ENCODE assay signal across 1 cellular context in the genomic region with DNA sequence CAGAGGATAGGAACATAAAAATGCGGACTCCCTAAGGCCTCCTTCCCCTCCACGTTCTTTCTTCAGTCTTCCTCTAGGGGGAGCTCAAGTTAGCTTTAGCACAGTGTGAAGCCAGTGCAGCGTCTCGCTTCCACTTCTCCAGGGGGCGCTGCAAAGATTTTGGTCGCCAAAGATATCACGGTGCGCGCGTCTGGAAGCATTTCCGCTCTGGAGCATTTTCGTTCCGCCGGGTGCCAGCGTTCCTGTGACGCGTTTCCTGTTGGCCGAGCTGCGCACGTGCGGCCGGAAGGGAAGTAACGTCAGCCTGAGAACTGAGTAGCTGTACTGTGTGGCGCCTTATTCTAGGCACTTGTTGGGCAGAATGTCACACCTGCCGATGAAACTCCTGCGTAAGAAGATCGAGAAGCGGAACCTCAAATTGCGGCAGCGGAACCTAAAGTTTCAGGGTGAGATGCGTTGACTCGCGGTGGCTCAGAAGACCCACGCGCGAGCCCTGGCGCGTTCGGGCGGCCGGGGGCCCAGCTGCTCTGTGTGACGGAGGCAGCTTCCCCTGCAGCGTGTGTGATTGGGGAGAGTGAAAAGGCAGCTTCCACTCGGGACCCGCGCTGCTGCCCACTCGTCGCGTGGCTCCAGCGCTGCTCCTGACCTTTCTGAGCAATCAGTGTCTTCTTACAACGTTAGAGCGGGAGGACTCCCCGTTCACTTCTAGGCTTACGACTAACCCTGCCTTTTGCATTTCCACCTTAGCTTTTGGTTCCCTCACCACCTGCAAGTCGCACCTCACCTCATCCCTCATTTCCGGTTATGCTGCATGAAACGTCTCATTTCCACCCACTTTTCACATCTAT.
TF ChIP-seq lines count a peak whose summit lies in the region.

Gene DDX18 (plus strand): TSS at position 275 of the 848 bp plus-strand sequence. CDS start 87 bp downstream, at position 362.

TF ChIP-seq in HEK293, 187 proteins besides CTCF, POLR2A, EP300 and RAD21 (continued from another document and continues in another):
- TF ChIP-seq, protein P1, sequence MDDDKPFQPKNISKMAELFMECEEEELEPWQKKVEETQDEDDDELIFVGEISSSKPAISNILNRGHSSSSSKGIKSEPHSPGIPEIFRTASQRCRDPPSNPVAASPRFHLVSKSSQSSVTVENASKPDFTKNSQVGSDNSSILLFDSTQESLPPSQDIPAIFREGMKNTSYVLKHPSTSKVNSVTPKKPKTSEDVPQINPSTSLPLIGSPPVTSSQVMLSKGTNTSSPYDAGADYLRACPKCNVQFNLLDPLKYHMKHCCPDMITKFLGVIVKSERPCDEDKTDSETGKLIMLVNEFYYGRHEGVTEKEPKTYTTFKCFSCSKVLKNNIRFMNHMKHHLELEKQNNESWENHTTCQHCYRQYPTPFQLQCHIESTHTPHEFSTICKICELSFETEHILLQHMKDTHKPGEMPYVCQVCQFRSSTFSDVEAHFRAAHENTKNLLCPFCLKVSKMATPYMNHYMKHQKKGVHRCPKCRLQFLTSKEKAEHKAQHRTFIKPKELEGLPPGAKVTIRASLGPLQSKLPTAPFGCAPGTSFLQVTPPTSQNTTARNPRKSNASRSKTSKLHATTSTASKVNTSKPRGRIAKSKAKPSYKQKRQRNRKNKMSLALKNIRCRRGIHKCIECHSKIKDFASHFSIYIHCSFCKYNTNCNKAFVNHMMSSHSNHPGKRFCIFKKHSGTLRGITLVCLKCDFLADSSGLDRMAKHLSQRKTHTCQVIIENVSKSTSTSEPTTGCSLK (tag by site-specific recombination; IDR thresholded peaks at IDR 0.05) = no peak
- TF ChIP-seq ZBTB20 (tag by site-specific recombination; IDR thresholded peaks at IDR 0.05) (peak; percentile 12; the same call in 1 of the 2 replicates), ZNF239 (tag by site-specific recombination; IDR thresholded peaks at IDR 0.05) (no peak), ZNF518A (tag by site-specific recombination; conservative IDR thresholded peaks at IDR 0.05; ENCODE audit: low read depth) (peak; percentile 99), ZSCAN23 (tag by site-specific recombination; IDR thresholded peaks at IDR 0.05) (no peak), SP3 (tag by site-specific recombination; IDR thresholded peaks at IDR 0.05) (no peak), ZNF555 (tag by site-specific recombination; conservative IDR thresholded peaks at IDR 0.05) (no peak), ZNF626 (tag by site-specific recombination; IDR thresholded peaks at IDR 0.05) (no peak), ZNF391 (tag by site-specific recombination; IDR thresholded peaks at IDR 0.05; ENCODE audit: borderline replicate concordance, low read depth) (0 out of 2 replicates have a peak, but pooled peaks have one; percentile 27), ZNF280D (tag by site-specific recombination; IDR thresholded peaks at IDR 0.05) (no peak), SP7 (tag by site-specific recombination; IDR thresholded peaks at IDR 0.05) (peak; percentile 80), ZNF146 (tag by site-specific recombination; IDR thresholded peaks at IDR 0.05) (no peak), ZNF571 (tag by site-specific recombination; IDR thresholded peaks at IDR 0.05) (no peak), FEZF1 (tag by site-specific recombination; IDR thresholded peaks at IDR 0.05) (no peak), ZNF24 (tag by site-specific recombination; IDR thresholded peaks at IDR 0.05) (no peak), ZNF449 (tag by site-specific recombination; IDR thresholded peaks at IDR 0.05) (peak; percentile 75), ZNF433 (tag by site-specific recombination; IDR thresholded peaks at IDR 0.05; ENCODE audit: low read depth) (no peak), ZNF501 (tag by site-specific recombination; IDR thresholded peaks at IDR 0.05) (peak; percentile 73; the same call in 1 of the 2 replicates), ZBTB7A (tag by site-specific recombination; IDR thresholded peaks at IDR 0.05; ENCODE audit: low read depth) (no peak)
- TF ChIP-seq, protein P2, sequence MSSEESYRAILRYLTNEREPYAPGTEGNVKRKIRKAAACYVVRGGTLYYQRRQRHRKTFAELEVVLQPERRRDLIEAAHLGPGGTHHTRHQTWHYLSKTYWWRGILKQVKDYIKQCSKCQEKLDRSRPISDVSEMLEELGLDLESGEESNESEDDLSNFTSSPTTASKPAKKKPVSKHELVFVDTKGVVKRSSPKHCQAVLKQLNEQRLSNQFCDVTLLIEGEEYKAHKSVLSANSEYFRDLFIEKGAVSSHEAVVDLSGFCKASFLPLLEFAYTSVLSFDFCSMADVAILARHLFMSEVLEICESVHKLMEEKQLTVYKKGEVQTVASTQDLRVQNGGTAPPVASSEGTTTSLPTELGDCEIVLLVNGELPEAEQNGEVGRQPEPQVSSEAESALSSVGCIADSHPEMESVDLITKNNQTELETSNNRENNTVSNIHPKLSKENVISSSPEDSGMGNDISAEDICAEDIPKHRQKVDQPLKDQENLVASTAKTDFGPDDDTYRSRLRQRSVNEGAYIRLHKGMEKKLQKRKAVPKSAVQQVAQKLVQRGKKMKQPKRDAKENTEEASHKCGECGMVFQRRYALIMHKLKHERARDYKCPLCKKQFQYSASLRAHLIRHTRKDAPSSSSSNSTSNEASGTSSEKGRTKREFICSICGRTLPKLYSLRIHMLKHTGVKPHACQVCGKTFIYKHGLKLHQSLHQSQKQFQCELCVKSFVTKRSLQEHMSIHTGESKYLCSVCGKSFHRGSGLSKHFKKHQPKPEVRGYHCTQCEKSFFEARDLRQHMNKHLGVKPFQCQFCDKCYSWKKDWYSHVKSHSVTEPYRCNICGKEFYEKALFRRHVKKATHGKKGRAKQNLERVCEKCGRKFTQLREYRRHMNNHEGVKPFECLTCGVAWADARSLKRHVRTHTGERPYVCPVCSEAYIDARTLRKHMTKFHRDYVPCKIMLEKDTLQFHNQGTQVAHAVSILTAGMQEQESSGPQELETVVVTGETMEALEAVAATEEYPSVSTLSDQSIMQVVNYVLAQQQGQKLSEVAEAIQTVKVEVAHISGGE (tag by site-specific recombination; conservative IDR thresholded peaks at IDR 0.05; ENCODE audit: low read depth) = peak; percentile 98
- TF ChIP-seq, protein P3, sequence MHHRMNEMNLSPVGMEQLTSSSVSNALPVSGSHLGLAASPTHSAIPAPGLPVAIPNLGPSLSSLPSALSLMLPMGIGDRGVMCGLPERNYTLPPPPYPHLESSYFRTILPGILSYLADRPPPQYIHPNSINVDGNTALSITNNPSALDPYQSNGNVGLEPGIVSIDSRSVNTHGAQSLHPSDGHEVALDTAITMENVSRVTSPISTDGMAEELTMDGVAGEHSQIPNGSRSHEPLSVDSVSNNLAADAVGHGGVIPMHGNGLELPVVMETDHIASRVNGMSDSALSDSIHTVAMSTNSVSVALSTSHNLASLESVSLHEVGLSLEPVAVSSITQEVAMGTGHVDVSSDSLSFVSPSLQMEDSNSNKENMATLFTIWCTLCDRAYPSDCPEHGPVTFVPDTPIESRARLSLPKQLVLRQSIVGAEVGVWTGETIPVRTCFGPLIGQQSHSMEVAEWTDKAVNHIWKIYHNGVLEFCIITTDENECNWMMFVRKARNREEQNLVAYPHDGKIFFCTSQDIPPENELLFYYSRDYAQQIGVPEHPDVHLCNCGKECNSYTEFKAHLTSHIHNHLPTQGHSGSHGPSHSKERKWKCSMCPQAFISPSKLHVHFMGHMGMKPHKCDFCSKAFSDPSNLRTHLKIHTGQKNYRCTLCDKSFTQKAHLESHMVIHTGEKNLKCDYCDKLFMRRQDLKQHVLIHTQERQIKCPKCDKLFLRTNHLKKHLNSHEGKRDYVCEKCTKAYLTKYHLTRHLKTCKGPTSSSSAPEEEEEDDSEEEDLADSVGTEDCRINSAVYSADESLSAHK (tag by site-specific recombination; IDR thresholded peaks at IDR 0.05) = no peak
- TF ChIP-seq, protein P4, sequence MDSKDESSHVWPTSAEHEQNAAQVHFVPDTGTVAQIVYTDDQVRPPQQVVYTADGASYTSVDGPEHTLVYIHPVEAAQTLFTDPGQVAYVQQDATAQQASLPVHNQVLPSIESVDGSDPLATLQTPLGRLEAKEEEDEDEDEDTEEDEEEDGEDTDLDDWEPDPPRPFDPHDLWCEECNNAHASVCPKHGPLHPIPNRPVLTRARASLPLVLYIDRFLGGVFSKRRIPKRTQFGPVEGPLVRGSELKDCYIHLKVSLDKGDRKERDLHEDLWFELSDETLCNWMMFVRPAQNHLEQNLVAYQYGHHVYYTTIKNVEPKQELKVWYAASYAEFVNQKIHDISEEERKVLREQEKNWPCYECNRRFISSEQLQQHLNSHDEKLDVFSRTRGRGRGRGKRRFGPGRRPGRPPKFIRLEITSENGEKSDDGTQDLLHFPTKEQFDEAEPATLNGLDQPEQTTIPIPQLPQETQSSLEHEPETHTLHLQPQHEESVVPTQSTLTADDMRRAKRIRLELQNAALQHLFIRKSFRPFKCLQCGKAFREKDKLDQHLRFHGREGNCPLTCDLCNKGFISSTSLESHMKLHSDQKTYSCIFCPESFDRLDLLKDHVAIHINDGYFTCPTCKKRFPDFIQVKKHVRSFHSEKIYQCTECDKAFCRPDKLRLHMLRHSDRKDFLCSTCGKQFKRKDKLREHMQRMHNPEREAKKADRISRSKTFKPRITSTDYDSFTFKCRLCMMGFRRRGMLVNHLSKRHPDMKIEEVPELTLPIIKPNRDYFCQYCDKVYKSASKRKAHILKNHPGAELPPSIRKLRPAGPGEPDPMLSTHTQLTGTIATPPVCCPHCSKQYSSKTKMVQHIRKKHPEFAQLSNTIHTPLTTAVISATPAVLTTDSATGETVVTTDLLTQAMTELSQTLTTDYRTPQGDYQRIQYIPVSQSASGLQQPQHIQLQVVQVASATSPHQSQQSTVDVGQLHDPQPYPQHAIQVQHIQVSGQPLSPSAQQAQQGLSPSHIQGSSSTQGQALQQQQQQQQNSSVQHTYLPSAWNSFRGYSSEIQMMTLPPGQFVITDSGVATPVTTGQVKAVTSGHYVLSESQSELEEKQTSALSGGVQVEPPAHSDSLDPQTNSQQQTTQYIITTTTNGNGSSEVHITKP (tag by site-specific recombination; IDR thresholded peaks at IDR 0.05) = peak; percentile 73
